23 cellular contexts compared by ENCODE assay signal in genomic region chr2:25149646-25150045, GRCh38. TPM values are rescaled to one million over a fixed set of nuclear protein-coding genes. Genes with fewer than 3 reads are reported as not detected.
DNase-seq lines count a peak whose midpoint lies in the region; ATAC-seq, FAIRE-seq and TF ChIP-seq lines count a peak whose summit lies in the region.
"Had no signal": no experiment of that assay in that cellular context is flagged by ENCODE, and none has a peak within 500 bp of the region (broad histone marks: within the 10 kb centered on the region; RNA-seq: fewer than 3 reads in every experiment).

No MANE protein-coding gene starts in this region.

- H3K4me2 ChIP-seq in Karpas-422 (ENCODE audit: low read depth, low read length, poor library complexity, severe bottlenecking): no peak overlapping the region
- H3K4me2 ChIP-seq: BLaER1 treated with 17β-estradiol and CSF1 and Interleukin-3, amounts not matched to agents 10 nM and 100 nM had no signal

- no peak for FAIRE-seq in kidney (lab: Jason Lieb, UNC)
- FAIRE-seq: A204.1, D721Med, G401.6, GM12891, GM19239 had no signal

- no peaks in the 10 kb centered on the region for H3K4me1 ChIP-seq in Karpas-422 (ENCODE audit: low read length)
- no peaks in the 10 kb centered on the region for H3K4me1 ChIP-seq in kidney (ENCODE audit: control insufficient read depth in 1 of 2, insufficient read depth in 1 of 2, low read depth in 1 of 2, low read length in 2 of 2)
- H3K4me1 ChIP-seq in spleen: no peaks in the 10 kb centered on the region
- H3K4me1 ChIP-seq: Caco-2 had no signal

- no peaks in the 10 kb centered on the region for H3K9me3 ChIP-seq in Karpas-422 (ENCODE audit: low read length)
- H3K9me3 ChIP-seq in kidney (ENCODE audit: control insufficient read depth in 1 of 2, low read length in 2 of 2): no peaks in the 10 kb centered on the region
- no peaks in the 10 kb centered on the region for H3K9me3 ChIP-seq in spleen
- H3K9me3 ChIP-seq: BLaER1 treated with 17β-estradiol and CSF1 and Interleukin-3, amounts not matched to agents 10 nM and 100 nM; Caco-2 had no signal

- TF ChIP-seq POLR2A in spleen (IDR thresholded peaks at IDR 0.05): no peak

- no peak overlapping the region for H2AFZ ChIP-seq in Karpas-422 (ENCODE audit: low read length)

- H3K9ac ChIP-seq in Karpas-422 (ENCODE audit: low read length): no peak overlapping the region
- H3K9ac ChIP-seq in kidney (ENCODE audit: low read length in 2 of 2): no peak overlapping the region
- H3K9ac ChIP-seq: BLaER1 treated with 17β-estradiol and CSF1 and Interleukin-3, amounts not matched to agents 10 nM and 100 nM had no signal

- no peak for ATAC-seq in GM21825 (IDR thresholded peaks at IDR 0.05; ENCODE audit: unreplicated experiment)
- ATAC-seq: CD8-positive, alpha-beta T cell had no signal

- intact Hi-C loops in kidney (cut with DNase I) (no loop called here), spleen (cut with DNase I; ENCODE audit: low total_unique reads) (no loop called here), head of caudate nucleus (cut with DNase I) (no loop called here)

- H3K4me3 ChIP-seq in Karpas-422 (ENCODE audit: low read length) (no peak overlapping the region), kidney (ENCODE audit: low read length in 2 of 2) (no peak overlapping the region), spleen (no peak overlapping the region)
- H3K4me3 ChIP-seq: BLaER1 treated with 17β-estradiol and CSF1 and Interleukin-3, amounts not matched to agents 10 nM and 100 nM had no signal

- H3K27me3 ChIP-seq in Karpas-422 (ENCODE audit: low read length): no peaks in the 10 kb centered on the region
- H3K27me3 ChIP-seq in spleen (replicated peaks in 1 of 7): no peaks in the 10 kb centered on the region
- H3K27me3 ChIP-seq: BLaER1 treated with 17β-estradiol and CSF1 and Interleukin-3, amounts not matched to agents 10 nM and 100 nM had no signal

- H4K20me1 ChIP-seq in Karpas-422 (ENCODE audit: insufficient read depth, low read depth, low read length): no peaks in the 10 kb centered on the region
- H4K20me1 ChIP-seq: BLaER1 treated with 17β-estradiol and CSF1 and Interleukin-3, amounts not matched to agents 10 nM and 100 nM had no signal

- no peak for TF ChIP-seq CTCF in kidney (IDR thresholded peaks at IDR 0.05; ENCODE audit: borderline replicate concordance, extremely low read depth, insufficient read depth)
- no peak for TF ChIP-seq CTCF in spleen (IDR thresholded peaks at IDR 0.05 in 8 of 11, conservative IDR thresholded peaks at IDR 0.05 in 3 of 11)

- no peaks in the 10 kb centered on the region for H3K79me2 ChIP-seq in Karpas-422 (ENCODE audit: low read length)

- DNase-seq in Karpas-422 (peak; percentile 27), kidney (peak; percentile 48), spleen (peak; percentile 52), AML-193 (lab: John Stamatoyannopoulos, UW) (no peak), head of caudate nucleus (no peak)
- DNase-seq: 8988T; ACHN; Caco-2; Calu3; CD4-positive, alpha-beta T cell; CD8-positive, alpha-beta T cell; DMS79 treated with DMSO at 0.1 percent for 48 hours; GF-D8 had no signal

- 70 to 96% (median 94%) methylated on average over 2 to 6 of the region's 6 CpGs for WGBS in spleen, 5 donors

- no peaks in the 10 kb centered on the region for H3K9me2 ChIP-seq in Karpas-422 (replicated peaks; ENCODE audit: insufficient read depth, low read length)

- H3K36me3 ChIP-seq in Karpas-422 (ENCODE audit: insufficient read depth, low read length): no peaks in the 10 kb centered on the region
- H3K36me3 ChIP-seq in kidney (ENCODE audit: control insufficient read depth in 1 of 2, insufficient read depth in 2 of 2, low read length in 2 of 2): no peaks in the 10 kb centered on the region
- H3K36me3 ChIP-seq in spleen: peaks cover 0 to 43% (median 0%) of the 10 kb centered on the region in 6 donors
- H3K36me3 ChIP-seq: BLaER1 treated with 17β-estradiol and CSF1 and Interleukin-3, amounts not matched to agents 10 nM and 100 nM had no signal

- no peak overlapping the region for H3K27ac ChIP-seq in Karpas-422 (ENCODE audit: low read length)
- no peak overlapping the region for H3K27ac ChIP-seq in kidney (ENCODE audit: low read depth in 2 of 2, low read length in 2 of 2)
- H3K27ac ChIP-seq in spleen: no peak overlapping the region
- H3K27ac ChIP-seq: BLaER1 treated with 17β-estradiol and CSF1 and Interleukin-3, amounts not matched to agents 10 nM and 100 nM; C4-2B had no signal

RNA-seq across cellular contexts. Expression of gene POMC, which starts 18.7 kb away (rescaled TPM):
- 0.45 TPM in 1 of 2 replicates, not detected in the other for total RNA-seq in Karpas-422 (2014; rRNA removed; shearing (Covaris generic); ENCODE audit: low replicate concordance)
- total RNA-seq in kidney (1.5 TPM), spleen (1 to 10 TPM; 2.4 to 4.9 (median 3.2) TPM)
- polyA plus RNA-seq in kidney (ENCODE audit: insufficient read depth, low read depth, low replicate concordance) (2.1 TPM), spleen (1 to 10 TPM; 7.4 to 9.8 (median 8.8) TPM)
- total RNA-seq: A673, Calu3 had no signal
- polyA plus RNA-seq: AG04450 had no signal

Comparison
In these comparisons a context has a peak if more than half of its experiments do, and no peak if none do; other contexts are left out.
1. DNase-seq: peak in Karpas-422 (single experiment), kidney (single experiment) and spleen (single experiment); none in AML-193 (0 of 2) and head of caudate nucleus (0 of 42).